2 cellular contexts compared by ENCODE assay signal in the genomic region with DNA sequence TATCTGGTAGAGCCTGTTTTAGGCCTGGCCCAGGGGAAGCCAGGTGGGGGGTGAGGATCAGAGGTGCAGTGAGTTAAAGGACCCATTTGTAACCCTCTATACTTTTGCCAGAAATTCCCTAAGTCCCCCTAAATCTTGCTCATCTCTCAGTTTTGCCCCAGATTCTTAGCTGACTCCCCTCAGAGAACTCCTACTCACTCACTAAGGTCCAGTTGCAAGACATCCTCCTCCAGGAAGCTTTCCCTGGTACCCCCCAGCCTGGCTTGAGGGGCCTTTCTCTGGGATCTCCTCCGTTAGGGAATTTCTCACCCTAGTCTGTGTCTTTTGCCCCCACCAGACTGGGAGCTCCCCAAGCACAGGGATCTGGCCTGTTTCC.
A peak's percentile ranks its signal among the peaks of the same experiment; 100 is the strongest.
TF ChIP-seq lines count a peak whose summit lies in the region.

No MANE protein-coding gene starts in this region.

TF ChIP-seq in HEK293, 187 proteins besides CTCF, POLR2A, EP300 and RAD21:
- no peak for TF ChIP-seq ZNF549 (tag by site-specific recombination; IDR thresholded peaks at IDR 0.05)
- TF ChIP-seq ZNF184 (tag by site-specific recombination; IDR thresholded peaks at IDR 0.05): no peak
- TF ChIP-seq SCRT2 (tag by site-specific recombination; IDR thresholded peaks at IDR 0.05): no peak
- TF ChIP-seq, protein P1, sequence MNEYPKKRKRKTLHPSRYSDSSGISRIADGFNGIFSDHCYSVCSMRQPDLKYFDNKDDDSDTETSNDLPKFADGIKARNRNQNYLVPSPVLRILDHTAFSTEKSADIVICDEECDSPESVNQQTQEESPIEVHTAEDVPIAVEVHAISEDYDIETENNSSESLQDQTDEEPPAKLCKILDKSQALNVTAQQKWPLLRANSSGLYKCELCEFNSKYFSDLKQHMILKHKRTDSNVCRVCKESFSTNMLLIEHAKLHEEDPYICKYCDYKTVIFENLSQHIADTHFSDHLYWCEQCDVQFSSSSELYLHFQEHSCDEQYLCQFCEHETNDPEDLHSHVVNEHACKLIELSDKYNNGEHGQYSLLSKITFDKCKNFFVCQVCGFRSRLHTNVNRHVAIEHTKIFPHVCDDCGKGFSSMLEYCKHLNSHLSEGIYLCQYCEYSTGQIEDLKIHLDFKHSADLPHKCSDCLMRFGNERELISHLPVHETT (tag by site-specific recombination; IDR thresholded peaks at IDR 0.05): no peak
- no peak for TF ChIP-seq ZNF274 (IDR thresholded peaks at IDR 0.05; ENCODE audit: low read length)
- peak; percentile 74; the same call in 1 of the 2 replicates for TF ChIP-seq ZNF274 (tag by site-specific recombination; IDR thresholded peaks at IDR 0.05; ENCODE audit: borderline replicate concordance)

TF ChIP-seq in endothelial cell of umbilical vein, 7 proteins besides CTCF, POLR2A, EP300 and RAD21:
- TF ChIP-seq JUN (IDR thresholded peaks at IDR 0.05; ENCODE audit: borderline replicate concordance, insufficient read depth, insufficient read length, low read depth): no peak
- TF ChIP-seq GATA2 (IDR thresholded peaks at IDR 0.05; ENCODE audit: insufficient read depth, insufficient read length, low read depth, low read length): no peak
